3 cellular contexts compared by ENCODE assay signal in the genomic region with DNA sequence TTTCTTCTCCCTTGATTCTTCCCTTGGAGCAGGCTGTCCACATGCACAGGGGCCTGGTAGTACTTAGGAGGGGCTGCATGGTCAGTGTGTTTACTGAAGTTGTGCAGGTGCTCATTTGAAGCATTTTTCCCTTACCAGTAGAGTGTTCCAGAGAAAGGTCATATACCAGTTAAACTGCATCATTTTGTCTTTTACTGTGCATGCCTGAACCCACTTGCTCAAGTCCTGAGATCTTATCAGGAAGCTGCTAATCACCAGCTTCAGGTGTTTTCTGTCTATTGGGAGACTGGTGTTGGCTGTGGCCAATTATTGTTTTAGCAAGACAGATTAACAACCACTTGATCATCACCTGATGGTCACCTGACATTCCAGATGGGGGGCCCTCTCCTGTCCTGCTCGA.
"Had no signal": no experiment of that assay in that cellular context is flagged by ENCODE, and none has a peak within 500 bp of the region (broad histone marks: within the 10 kb centered on the region; RNA-seq: fewer than 3 reads in every experiment).

No MANE protein-coding gene starts in this region.

- DNase-seq: GDM1, GF-D8 had no signal

- H3K4me3 ChIP-seq: GM12878 had no signal
